26 cellular contexts compared by ENCODE assay signal in genomic region chr3:136048068-136048467, GRCh38.
"Had no signal": no experiment of that assay in that cellular context is flagged by ENCODE, and none has a peak within 500 bp of the region (broad histone marks: within the 10 kb centered on the region; RNA-seq: fewer than 3 reads in every experiment).

No MANE protein-coding gene starts in this region.

- H3K9me3 Mint-ChIP-seq: natural killer cell; nephron; neural progenitor cell; stimulated activated memory B cell treated with anti-CD40 and anti-IgM and Interleukin-4, amounts not matched to agents 10 μg/mL and 1 μg/mL and 100 μg/mL, for 72 hours; stimulated activated naive CD8-positive, alpha-beta T cell treated with anti-CD3 and anti-CD28 coated beads, Interleukin-15, amount 100 ng/mL, for 72 hours had no signal

- ATAC-seq: naive thymus-derived CD4-positive, alpha-beta T cell; natural killer cell; right cardiac atrium; right lobe of liver; stimulated activated memory B cell treated with anti-CD40 and anti-IgM and Interleukin-4, amounts not matched to agents 10 μg/mL and 1 μg/mL and 100 μg/mL, for 72 hours; stimulated activated naive CD8-positive, alpha-beta T cell treated with anti-CD3 and anti-CD28 coated beads, Interleukin-15, amount 100 ng/mL, for 72 hours; stimulated activated naive CD8-positive, alpha-beta T cell treated with anti-CD3 and anti-CD28 coated beads, Interleukin-15, Interleukin-2, amounts not matched to agents 100 U/mL and 50 U/mL, for 24 hours had no signal

- H3K27me3 Mint-ChIP-seq: progenitor cell of endocrine pancreas had no signal

- H3K36me3 Mint-ChIP-seq: natural killer cell; stimulated activated memory B cell treated with anti-CD40 and anti-IgM and Interleukin-4, amounts not matched to agents 10 μg/mL and 1 μg/mL and 100 μg/mL, for 72 hours had no signal

- DNase-seq: naive thymus-derived CD4-positive, alpha-beta T cell; natural killer cell; occipital lobe; ovary; posterior cingulate gyrus; psoas muscle; right cardiac atrium; right lobe of liver; sigmoid colon; small intestine; stimulated activated CD4-positive, alpha-beta T cell treated with anti-CD3 and anti-CD28 coated beads, Interleukin-15, amount 100 ng/mL, for 24 hours; stimulated activated CD4-positive, alpha-beta T cell treated with anti-CD3 and anti-CD28 coated beads, Interleukin-2, amount 100 ng/mL, for 24 hours; stimulated activated CD4-positive, alpha-beta T cell treated with anti-CD3 and anti-CD28 coated beads, Interleukin-2, amount 100 ng/mL, for 48 hours; stimulated activated CD4-positive, alpha-beta T cell treated with anti-CD3 and anti-CD28 coated beads, Interleukin-4, amount 100 ng/mL, for 24 hours; stimulated activated CD8-positive, alpha-beta memory T cell treated with anti-CD3 and anti-CD28 coated beads, Interleukin-4, amount 100 ng/mL, for 48 hours; stimulated activated naive CD4-positive, alpha-beta T cell; stimulated activated naive CD8-positive, alpha-beta T cell treated with anti-CD3 and anti-CD28 coated beads, Interleukin-15, amount 100 ng/mL, for 72 hours; stimulated activated naive CD8-positive, alpha-beta T cell treated with anti-CD3 and anti-CD28 coated beads, Interleukin-15, Interleukin-2, amounts not matched to agents 100 U/mL and 50 U/mL, for 24 hours; substantia nigra; testis; tibial artery; transverse colon had no signal

- H3K4me1 Mint-ChIP-seq: naive thymus-derived CD4-positive, alpha-beta T cell; nephron; neural progenitor cell; stimulated activated memory B cell treated with anti-CD40 and anti-IgM and Interleukin-4, amounts not matched to agents 10 μg/mL and 1 μg/mL and 100 μg/mL, for 72 hours; stimulated activated naive CD8-positive, alpha-beta T cell treated with anti-CD3 and anti-CD28 coated beads, Interleukin-15, amount 100 ng/mL, for 72 hours had no signal

- H3K4me3 Mint-ChIP-seq: naive thymus-derived CD4-positive, alpha-beta T cell; natural killer cell; nephron; neural progenitor cell; stimulated activated memory B cell treated with anti-CD40 and anti-IgM and Interleukin-4, amounts not matched to agents 10 μg/mL and 1 μg/mL and 100 μg/mL, for 72 hours; stimulated activated naive CD8-positive, alpha-beta T cell treated with anti-CD3 and anti-CD28 coated beads, Interleukin-15, amount 100 ng/mL, for 72 hours had no signal

- H3K27ac Mint-ChIP-seq: naive thymus-derived CD4-positive, alpha-beta T cell; natural killer cell; nephron; neural progenitor cell; progenitor cell of endocrine pancreas; stimulated activated memory B cell treated with anti-CD40 and anti-IgM and Interleukin-4, amounts not matched to agents 10 μg/mL and 1 μg/mL and 100 μg/mL, for 72 hours; stimulated activated naive CD8-positive, alpha-beta T cell treated with anti-CD3 and anti-CD28 coated beads, Interleukin-15, amount 100 ng/mL, for 72 hours had no signal
